Comparison of ENCODE assay signal across 22 cellular contexts in the genomic region with DNA sequence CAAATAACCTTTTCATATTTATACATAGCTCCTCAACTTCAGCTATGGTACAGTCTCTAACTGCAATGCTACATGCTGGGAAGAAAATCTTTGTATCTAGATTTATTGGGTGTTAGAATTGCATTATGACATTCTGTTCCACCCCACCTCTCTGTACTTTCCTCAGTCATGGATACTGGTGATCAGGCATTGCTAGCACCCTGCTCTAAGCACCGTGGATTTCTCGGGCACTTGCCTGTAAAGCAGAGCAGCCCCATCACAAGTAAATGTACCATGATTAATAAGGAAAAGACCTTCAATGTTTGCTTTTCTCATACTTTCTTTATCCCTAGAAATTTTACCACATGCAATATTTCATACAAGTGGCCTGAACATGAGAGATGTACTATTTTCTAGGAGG.
"Had no signal": no experiment of that assay in that cellular context is flagged by ENCODE, and none has a peak within 500 bp of the region (broad histone marks: within the 10 kb centered on the region; RNA-seq: fewer than 3 reads in every experiment).

No MANE protein-coding gene starts in this region.

- H3K27me3 ChIP-seq: ascending aorta, cardiac muscle cell, colonic mucosa, Peyer's patch, SJSA1 had no signal

- ATAC-seq: activated CD8-positive, alpha-beta memory T cell treated with anti-CD3 and anti-CD28 coated beads, Interleukin-2, amount 10 ng/mL, durations not matched to agents 7 days and 5 days had no signal

- H3K27ac Mint-ChIP-seq: activated B cell treated with CpG ODN at 0.5 μM for 24 hours; activated CD4-positive, alpha-beta memory T cell treated with anti-CD3 and anti-CD28 coated beads, Interleukin-2, amount 10 ng/mL, durations not matched to agents 7 days and 5 days; activated CD8-positive, alpha-beta memory T cell treated with anti-CD3 and anti-CD28 coated beads, Interleukin-2, amount 10 ng/mL, durations not matched to agents 7 days and 5 days; activated naive CD8-positive, alpha-beta T cell treated with anti-CD3 and anti-CD28 coated beads, Interleukin-2, amount 10 ng/mL, durations not matched to agents 7 days and 5 days; T-helper 2 cell treated with Interferon-gamma antibody and Interleukin-4, amounts not matched to agents 5 μg/mL and 100 μg/mL, for 36 hours had no signal

- H3K4me3 ChIP-seq: ascending aorta, cardiac muscle cell, colonic mucosa, Peyer's patch, SJSA1 had no signal

- H3K27ac ChIP-seq: ascending aorta, cardiac muscle cell, colonic mucosa, Peyer's patch, SJSA1 had no signal

- H3K36me3 Mint-ChIP-seq: activated CD8-positive, alpha-beta memory T cell treated with anti-CD3 and anti-CD28 coated beads, Interleukin-2, amount 10 ng/mL, durations not matched to agents 7 days and 5 days; activated naive CD8-positive, alpha-beta T cell treated with anti-CD3 and anti-CD28 coated beads, Interleukin-2, amount 10 ng/mL, durations not matched to agents 7 days and 5 days had no signal

- DNase-seq: activated B cell treated with CpG ODN at 0.5 μM for 24 hours; activated CD4-positive, alpha-beta memory T cell treated with anti-CD3 and anti-CD28 coated beads, Interleukin-2, amount 10 ng/mL, durations not matched to agents 7 days and 5 days; activated CD4-positive, alpha-beta T cell treated with anti-CD3 and anti-CD28 coated beads for 4 hours; activated CD4-positive, CD25-positive, alpha-beta regulatory T cell treated with anti-CD3 and anti-CD28 coated beads, Interleukin-2, amount 50 U/mL, for 72 hours; activated CD8-positive, alpha-beta memory T cell treated with anti-CD3 and anti-CD28 coated beads for 24 hours; activated CD8-positive, alpha-beta memory T cell treated with anti-CD3 and anti-CD28 coated beads, Interleukin-2, amount 10 ng/mL, durations not matched to agents 7 days and 5 days; activated CD8-positive, alpha-beta memory T cell treated with anti-CD3 and anti-CD28 coated beads, Interleukin-2, amount 50 U/mL, for 48 hours; activated effector memory CD4-positive, alpha-beta T cell treated with Interleukin-2 at 50 U/mL for 16 hours; activated naive CD4-positive, alpha-beta T cell; activated naive CD4-positive, alpha-beta T cell treated with anti-CD3 and anti-CD28 coated beads, Interleukin-2, amount 50 U/mL, for 16 hours; activated naive CD8-positive, alpha-beta T cell treated with anti-CD3 and anti-CD28 coated beads, Interleukin-2, amount 10 ng/mL, durations not matched to agents 7 days and 5 days; activated T-cell treated with anti-CD3 and anti-CD28 coated beads, Interleukin-2, amount 50 U/mL, for 48 hours; colonic mucosa; NCI-H1105; NCI-H1417 treated with DMSO at 0.1 percent for 48 hours; NCI-H187 treated with DMSO at 0.1 percent for 48 hours; Peyer's patch; SHP77 treated with DMSO at 0.1 percent for 48 hours had no signal

- H3K9me3 Mint-ChIP-seq: activated B cell treated with CpG ODN at 0.5 μM for 24 hours; activated CD4-positive, alpha-beta memory T cell treated with anti-CD3 and anti-CD28 coated beads, Interleukin-2, amount 10 ng/mL, durations not matched to agents 7 days and 5 days; activated naive CD8-positive, alpha-beta T cell treated with anti-CD3 and anti-CD28 coated beads, Interleukin-2, amount 10 ng/mL, durations not matched to agents 7 days and 5 days; T-helper 2 cell treated with Interferon-gamma antibody and Interleukin-4, amounts not matched to agents 5 μg/mL and 100 μg/mL, for 36 hours had no signal

- H3K36me3 ChIP-seq: ascending aorta, cardiac muscle cell, colonic mucosa, Peyer's patch, SJSA1 had no signal

- H3K4me1 ChIP-seq: ascending aorta, colonic mucosa, Peyer's patch, SJSA1 had no signal

- H3K9me3 ChIP-seq: ascending aorta, colonic mucosa, Peyer's patch, SJSA1 had no signal
